18 cellular contexts compared by ENCODE assay signal in the genomic region with DNA sequence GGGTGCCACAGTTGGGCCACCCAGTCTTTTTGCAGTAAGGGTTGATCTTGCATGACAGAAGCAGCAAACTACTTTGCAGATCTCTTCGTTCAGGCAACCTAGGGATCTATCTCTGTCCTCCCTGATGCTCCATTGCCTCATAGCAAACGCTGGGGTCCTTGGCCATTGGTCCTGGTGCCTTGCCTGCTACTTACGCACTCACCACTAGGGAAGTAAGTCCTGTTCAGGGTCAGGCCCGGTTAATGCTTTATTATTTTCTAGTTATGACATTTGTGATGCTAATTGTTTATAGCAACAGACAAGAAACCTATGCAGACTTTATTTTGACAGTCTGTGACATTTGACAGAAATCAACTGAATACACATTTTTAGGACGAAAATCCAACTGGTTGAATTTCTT.
DNase-seq lines count a peak whose midpoint lies in the region; ATAC-seq and TF ChIP-seq lines count a peak whose summit lies in the region.
"Had no signal": no experiment of that assay in that cellular context is flagged by ENCODE, and none has a peak within 500 bp of the region (broad histone marks: within the 10 kb centered on the region; RNA-seq: fewer than 3 reads in every experiment).

No MANE protein-coding gene starts in this region.

- DNase-seq in ELR (ENCODE audit: low read depth) (peak; percentile 35), SJCRH30 (no peak), endothelial cell (ENCODE audit: low spot score) (no peak), ACHN (no peak), NCI-H1417 (lab: John Stamatoyannopoulos, UW) (no peak)
- DNase-seq: AML-193, COR-L47, DND-41, GDM1, GOT3, NCI-H1436, NCI-H2029, NCI-H510A, NCI-H774 had no signal

- H3K4me3 Mint-ChIP-seq in endothelial cell (ENCODE audit: unreplicated experiment): no peak overlapping the region
- H3K4me3 Mint-ChIP-seq: T-helper 1 cell treated with Interleukin-12 subunit alpha and Interleukin-12 subunit beta and Interleukin-4 antibody, amounts not matched to agents 30 μg/mL and 1 μg/mL, for 36 hours had no signal

- H3K27ac ChIP-seq in 22Rv1: no peak overlapping the region
- peak overlapping the region; percentile 37 for H3K27ac ChIP-seq in SJCRH30

- TF ChIP-seq CTCF in 22Rv1 (IDR thresholded peaks at IDR 0.05) (peak; percentile 16; the same call in 1 of the 2 replicates), endothelial cell (IDR thresholded peaks at IDR 0.05; ENCODE audit: unreplicated experiment) (peak; percentile 31)

- H3K9me3 ChIP-seq in SJCRH30 (replicated peaks): no peaks in the 10 kb centered on the region

- no peaks in the 10 kb centered on the region for H3K9me3 Mint-ChIP-seq in endothelial cell (ENCODE audit: unreplicated experiment)
- H3K9me3 Mint-ChIP-seq: T-helper 1 cell treated with Interleukin-12 subunit alpha and Interleukin-12 subunit beta and Interleukin-4 antibody, amounts not matched to agents 30 μg/mL and 1 μg/mL, for 36 hours had no signal

- no peak overlapping the region for H3K27ac Mint-ChIP-seq in endothelial cell (ENCODE audit: unreplicated experiment)
- H3K27ac Mint-ChIP-seq: T-helper 1 cell treated with Interleukin-12 subunit alpha and Interleukin-12 subunit beta and Interleukin-4 antibody, amounts not matched to agents 30 μg/mL and 1 μg/mL, for 36 hours had no signal

- ATAC-seq in HG03135 (IDR thresholded peaks at IDR 0.05; ENCODE audit: unreplicated experiment): no peak
- ATAC-seq in GM18909 (IDR thresholded peaks at IDR 0.05; ENCODE audit: poor library complexity, unreplicated experiment): no peak

- H3K27me3 Mint-ChIP-seq in endothelial cell (ENCODE audit: unreplicated experiment): peaks cover 3% of the 10 kb centered on the region

- peaks cover 13% of the 10 kb centered on the region for H3K4me1 Mint-ChIP-seq in endothelial cell (ENCODE audit: unreplicated experiment)

- no peak overlapping the region for H3K4me3 ChIP-seq in SJCRH30

- peaks cover 11% of the 10 kb centered on the region for H3K4me1 ChIP-seq in SJCRH30

- no peaks in the 10 kb centered on the region for H3K27me3 ChIP-seq in SJCRH30

- in situ Hi-C loops in ACHN (cut with HindIII; ENCODE audit: low pct_ligation_motif_present, low pct_unique_long_range_greater_than_20kb, low sequenced_read_pairs): no loop called here

- no peaks in the 10 kb centered on the region for H3K36me3 ChIP-seq in SJCRH30

- no peaks in the 10 kb centered on the region for H3K36me3 Mint-ChIP-seq in endothelial cell (ENCODE audit: low read depth, unreplicated experiment)
